Comparison of ENCODE assay signal across 29 cellular contexts in genomic region chr7:135430626-135431025, GRCh38.
"Had no signal": no experiment of that assay in that cellular context is flagged by ENCODE, and none has a peak within 500 bp of the region (broad histone marks: within the 10 kb centered on the region; RNA-seq: fewer than 3 reads in every experiment).

No MANE protein-coding gene starts in this region.

- H3K4me1 ChIP-seq: SJCRH30 had no signal

- ATAC-seq: activated naive CD8-positive, alpha-beta T cell treated with anti-CD3 and anti-CD28 coated beads, Interleukin-2, amount 50 U/mL, for 24 hours; Panc1; WTC11 had no signal

- H3K27ac ChIP-seq: brain microvascular endothelial cell, SJCRH30, SK-N-MC had no signal

- H3K4me3 ChIP-seq: SJCRH30, SK-N-MC had no signal

- DNase-seq: activated CD4-positive, alpha-beta memory T cell treated with anti-CD3 and anti-CD28 coated beads for 36 hours; activated CD4-positive, alpha-beta T cell treated with anti-CD3 and anti-CD28 coated beads for 4 hours; activated CD4-positive, alpha-beta T cell treated with anti-CD3 and anti-CD28 coated beads, Interleukin-2, amount 50 U/mL, for 1 hour; activated CD4-positive, CD25-positive, alpha-beta regulatory T cell treated with anti-CD3 and anti-CD28 coated beads, Interleukin-2, amount 50 U/mL, for 72 hours; activated CD8-positive, alpha-beta memory T cell treated with anti-CD3 and anti-CD28 coated beads, Interleukin-2, amount 50 U/mL, for 4 hours; activated effector memory CD4-positive, alpha-beta T cell treated with Interleukin-2 at 50 U/mL for 16 hours; activated naive CD4-positive, alpha-beta T cell treated with anti-CD3 and anti-CD28 coated beads, Interleukin-2, amount 10 ng/mL, durations not matched to agents 7 days and 5 days; activated naive CD8-positive, alpha-beta T cell treated with anti-CD3 and anti-CD28 coated beads, Interleukin-2, amount 50 U/mL, for 24 hours; activated T-cell treated with anti-CD3 and anti-CD28 coated beads, Interleukin-2, amount 50 U/mL, for 48 hours; amniotic stem cell; aorta; brain microvascular endothelial cell; central memory CD4-positive, alpha-beta T cell; Kasumi-1; KG1; MM.1S; MV-4-11; NCI-H1092; NCI-H1436 treated with DMSO at 0.1 percent for 48 hours; NCI-H1694 treated with DMSO at 0.1 percent for 48 hours; NCI-H2029; NCI-H345; NCI-H524 treated with DMSO at 0.1 percent for 48 hours; SHP77; SJCRH30; T-helper 9 cell had no signal

- H3K27me3 ChIP-seq: brain microvascular endothelial cell, SJCRH30 had no signal

- H3K36me3 ChIP-seq: brain microvascular endothelial cell had no signal
